In genomic region chr1:41381691-41382530, GRCh38 we compare ENCODE assay signal across 8 cellular contexts. TPM values are rescaled to one million over a fixed set of nuclear protein-coding genes. Genes with fewer than 3 reads are reported as not detected.
DNase-seq lines count a peak whose midpoint lies in the region; FAIRE-seq and TF ChIP-seq lines count a peak whose summit lies in the region.

No MANE protein-coding gene starts in this region.

- H3K4me1 ChIP-seq in tibial artery: peaks cover 0 to 51% (median 30%) of the 10 kb centered on the region in 4 donors

- H3K9me3 ChIP-seq in SK-N-MC (ENCODE audit: low read depth, low read length) (no peaks in the 10 kb centered on the region), tibial artery (no peaks in the 10 kb centered on the region)

- H3K36me3 ChIP-seq in SK-N-MC (ENCODE audit: insufficient read depth, low read length) (no peaks in the 10 kb centered on the region), tibial artery (peaks cover 0 to 18% (median 0%) of the 10 kb centered on the region in 3 donors)

- intact Hi-C loops in lower leg skin (cut with DNase I; ENCODE audit: low total_unique reads): no loop called here
- intact Hi-C loops in tibial artery (cut with DNase I; ENCODE audit: low total_unique reads): loop anchor here (1.0 to 2.0 kb wide), 2 partner anchors 15 to 21 kb away; partner anchors contain the start of gene FOXO6

- TF ChIP-seq CTCF in coronary artery (IDR thresholded peaks at IDR 0.05) (no peak), lower leg skin (IDR thresholded peaks at IDR 0.05) (no peak), tibial artery (IDR thresholded peaks at IDR 0.05) (peak in 1 of 2 experiments; percentile 36)

- TF ChIP-seq POLR2A in GM12892 (IDR thresholded peaks at IDR 0.05; ENCODE audit: low read depth, low read length): no peak
- TF ChIP-seq POLR2A in lower leg skin (IDR thresholded peaks at IDR 0.05): no peak

- no peak for FAIRE-seq in GM12892 (lab: Jason Lieb, UNC)

- H3K4me3 ChIP-seq in SK-N-MC (peak overlapping the region; percentile 74), coronary artery (peak overlapping the region; percentile 91), lower leg skin (ENCODE audit: low read depth, poor library complexity, severe bottlenecking) (peak overlapping the region; percentile 21), tibial artery (peak overlapping the region; percentile 77 to 91)

- WGBS in lower leg skin, 2 donors: 1 to 3% methylated on average over 38 to 46 of the region's 120 CpGs

- H3K27ac ChIP-seq in SK-N-MC: peak overlapping the region; percentile 74; the same call in 1 of the 2 replicates
- H3K27ac ChIP-seq in coronary artery: peak overlapping the region; percentile 97 to 100
- peak overlapping the region; percentile 99 for H3K27ac ChIP-seq in tibial artery

- no peaks in the 10 kb centered on the region for H3K27me3 ChIP-seq in tibial artery

- DNase-seq in GM12892 (ENCODE audit: insufficient read length) (peak; percentile 53), SK-N-MC (ENCODE audit: low read depth, low spot score) (no peak), coronary artery (ENCODE audit: low spot score) (no peak), lower leg skin (ENCODE audit: low spot score in 2 of 2) (no peak), tibial artery (peak; percentile 60 to 82), NCI-H446 treated with DMSO at 0.1 percent for 48 hours (lab: John Stamatoyannopoulos, UW) (no peak), superior temporal gyrus (ENCODE audit: extremely low spot score) (no peak)
- no peak for DNase-seq in central memory CD4-positive, alpha-beta T cell

- H3K9ac ChIP-seq in SK-N-MC (ENCODE audit: insufficient read length): peak overlapping the region; percentile 47

RNA-seq across cellular contexts. Expression of gene FOXO6, which starts 20.7 kb away (rescaled TPM):
- polyA plus RNA-seq in GM12892 (2012; ENCODE audit: missing spikeins): not detected
- 1 to 10 TPM in 3 of 4 donors, under 1 TPM in 1; 0.15 to 3.5 (median 1.5) TPM for total RNA-seq in lower leg skin

Comparison
In these comparisons a context has a peak if more than half of its experiments do, and no peak if none do; other contexts are left out.
1. DNase-seq: peak in GM12892 (single experiment) and tibial artery (2 of 2); none in SK-N-MC (single experiment), coronary artery (single experiment), lower leg skin (0 of 2), central memory CD4-positive, alpha-beta T cell (single experiment), NCI-H446 treated with DMSO at 0.1 percent for 48 hours (single experiment) and superior temporal gyrus (single experiment).
2. H3K4me3 ChIP-seq: peak in every context shown above with its lines; median percentile 91 in coronary artery; 84 in tibial artery; 74 in SK-N-MC; 21 in lower leg skin.
3. Peak in every context shown above with its lines, with median percentiles within 50 percentile points of each other: H3K27ac ChIP-seq.